Comparison of ENCODE assay signal across 9 cellular contexts in genomic region chr6:34658605-34659218, GRCh38. TPM values are rescaled to one million over a fixed set of nuclear protein-coding genes. Genes with fewer than 3 reads are reported as not detected.
DNase-seq lines count a peak whose midpoint lies in the region; ATAC-seq and TF ChIP-seq lines count a peak whose summit lies in the region.
"Had no signal": no experiment of that assay in that cellular context is flagged by ENCODE, and none has a peak within 500 bp of the region (broad histone marks: within the 10 kb centered on the region; RNA-seq: fewer than 3 reads in every experiment).

No MANE protein-coding gene starts in this region.

- H3K27ac ChIP-seq in endodermal cell (ENCODE audit: low read depth, low read length) (no peak overlapping the region), subcutaneous abdominal adipose tissue (ENCODE audit: low read depth, low read length) (peak overlapping the region; percentile 94)

- DNase-seq in activated T-cell treated with anti-CD3 and anti-CD28 coated beads, Interleukin-2, amount 50 U/mL, for 24 hours = no peak
- DNase-seq in activated T-cell treated with anti-CD3 and anti-CD28 coated beads, Interleukin-2, amount 50 U/mL, for 48 hours = no peak
- DNase-seq in NCI-H774 (lab: John Stamatoyannopoulos, UW) = peak; percentile 55
- no peak for DNase-seq in endodermal cell
- DNase-seq in effector memory CD8-positive, alpha-beta T cell = no peak
- DNase-seq: colonic mucosa had no signal

- peaks cover 70% of the 10 kb centered on the region for H3K4me1 Mint-ChIP-seq in activated T-cell treated with anti-CD3 and anti-CD28 coated beads, Interleukin-2, amount 50 U/mL, for 24 hours (ENCODE audit: low read depth)
- peaks cover 21% of the 10 kb centered on the region for H3K4me1 Mint-ChIP-seq in endodermal cell
- H3K4me1 Mint-ChIP-seq in effector memory CD8-positive, alpha-beta T cell (ENCODE audit: low read depth in 2 of 2) = peaks cover 36 to 53% of the 10 kb centered on the region in 2 donors

- TF ChIP-seq CTCF in endodermal cell (conservative IDR thresholded peaks at IDR 0.05) = no peak

- no peaks in the 10 kb centered on the region for H3K27me3 Mint-ChIP-seq in activated T-cell treated with anti-CD3 and anti-CD28 coated beads, Interleukin-2, amount 50 U/mL, for 24 hours
- H3K27me3 Mint-ChIP-seq in endodermal cell (ENCODE audit: insufficient read depth) = no peaks in the 10 kb centered on the region
- no peaks in the 10 kb centered on the region for H3K27me3 Mint-ChIP-seq in effector memory CD8-positive, alpha-beta T cell

- peaks cover 22% of the 10 kb centered on the region for H3K36me3 Mint-ChIP-seq in activated T-cell treated with anti-CD3 and anti-CD28 coated beads, Interleukin-2, amount 50 U/mL, for 24 hours (ENCODE audit: low read depth)
- peaks cover 8% of the 10 kb centered on the region for H3K36me3 Mint-ChIP-seq in endodermal cell (ENCODE audit: low read depth)
- H3K36me3 Mint-ChIP-seq in effector memory CD8-positive, alpha-beta T cell (ENCODE audit: insufficient read depth) = peaks cover 8% of the 10 kb centered on the region

- no peak for ATAC-seq in HG02610 (IDR thresholded peaks at IDR 0.05; ENCODE audit: unreplicated experiment)
- no peak for ATAC-seq in HG03039 (IDR thresholded peaks at IDR 0.05; ENCODE audit: unreplicated experiment)
- ATAC-seq in effector memory CD8-positive, alpha-beta T cell (replicated peaks) = no peak

- H3K9me3 ChIP-seq in endodermal cell (ENCODE audit: control insufficient read depth, low read length) (no peaks in the 10 kb centered on the region), subcutaneous abdominal adipose tissue (ENCODE audit: control insufficient read depth in 5 of 5, low read length in 5 of 5) (no peaks in the 10 kb centered on the region)
- H3K9me3 ChIP-seq: colonic mucosa had no signal

- no peak overlapping the region for H3K9ac ChIP-seq in endodermal cell (ENCODE audit: extremely low read depth, low read length, poor library complexity, severe bottlenecking)
- no peak overlapping the region for H3K9ac ChIP-seq in subcutaneous abdominal adipose tissue (ENCODE audit: low read length in 5 of 5)

- no peak overlapping the region for H3K4me3 Mint-ChIP-seq in activated T-cell treated with anti-CD3 and anti-CD28 coated beads, Interleukin-2, amount 50 U/mL, for 24 hours
- H3K4me3 Mint-ChIP-seq in endodermal cell = no peak overlapping the region
- H3K4me3 Mint-ChIP-seq in effector memory CD8-positive, alpha-beta T cell = peak overlapping the region in 1 of 2 donors; percentile 77

- peak overlapping the region; percentile 44 for H3K27ac Mint-ChIP-seq in activated T-cell treated with anti-CD3 and anti-CD28 coated beads, Interleukin-2, amount 50 U/mL, for 24 hours
- peak overlapping the region; percentile 49 for H3K27ac Mint-ChIP-seq in endodermal cell
- H3K27ac Mint-ChIP-seq in effector memory CD8-positive, alpha-beta T cell = peak overlapping the region in 1 of 2 donors; percentile 94

- H3K4me3 ChIP-seq in endodermal cell (ENCODE audit: low read length) = no peak overlapping the region
- no peak overlapping the region for H3K4me3 ChIP-seq in subcutaneous abdominal adipose tissue (ENCODE audit: low read depth in 1 of 5, low read length in 5 of 5)
- H3K4me3 ChIP-seq: colonic mucosa had no signal

- 92 to 96% methylated on average over 6 of the region's 6 CpGs for WGBS in endodermal cell (ENCODE audit: insufficient coverage in 1 of 2, insufficient read length in 1 of 2), 2 experiments

- H3K4me1 ChIP-seq in endodermal cell (ENCODE audit: control insufficient read depth, insufficient read depth, low read length) (peaks cover 8% of the 10 kb centered on the region), subcutaneous abdominal adipose tissue (ENCODE audit: control insufficient read depth in 5 of 5, insufficient read depth in 5 of 5, low read length in 5 of 5) (peaks cover 7 to 40% (median 34%) of the 10 kb centered on the region in 5 donors)

- no peaks in the 10 kb centered on the region for H3K9me3 Mint-ChIP-seq in activated T-cell treated with anti-CD3 and anti-CD28 coated beads, Interleukin-2, amount 50 U/mL, for 24 hours
- H3K9me3 Mint-ChIP-seq in endodermal cell = no peaks in the 10 kb centered on the region
- no peaks in the 10 kb centered on the region for H3K9me3 Mint-ChIP-seq in effector memory CD8-positive, alpha-beta T cell

- H3K27me3 ChIP-seq in endodermal cell (ENCODE audit: control insufficient read depth, insufficient read depth, low read length, poor library complexity, severe bottlenecking) (no peaks in the 10 kb centered on the region), subcutaneous abdominal adipose tissue (ENCODE audit: control insufficient read depth in 5 of 5, insufficient read depth in 4 of 5, low read length in 5 of 5) (no peaks in the 10 kb centered on the region)
- H3K27me3 ChIP-seq: colonic mucosa had no signal

- H3K36me3 ChIP-seq in endodermal cell (ENCODE audit: control insufficient read depth, insufficient read depth, low read length) (peaks cover 7% of the 10 kb centered on the region), subcutaneous abdominal adipose tissue (ENCODE audit: control insufficient read depth in 5 of 5, insufficient read depth in 5 of 5, low read length in 5 of 5) (peaks cover 0 to 7% (median 3%) of the 10 kb centered on the region in 5 donors)
- H3K36me3 ChIP-seq: colonic mucosa had no signal

RNA-seq across cellular contexts. Expression of gene ILRUN, which starts 37.9 kb away (rescaled TPM):
- total RNA-seq in endodermal cell = 10 to 100 TPM; 73.0 to 90.5 TPM
- polyA plus RNA-seq in endodermal cell (2013, experiment 1 of 2) = 38.0 TPM
- polyA plus RNA-seq in endodermal cell (2013, experiment 2 of 2) = 36.6 TPM
